ENCODE assay signal across 8 cellular contexts in the genomic region with DNA sequence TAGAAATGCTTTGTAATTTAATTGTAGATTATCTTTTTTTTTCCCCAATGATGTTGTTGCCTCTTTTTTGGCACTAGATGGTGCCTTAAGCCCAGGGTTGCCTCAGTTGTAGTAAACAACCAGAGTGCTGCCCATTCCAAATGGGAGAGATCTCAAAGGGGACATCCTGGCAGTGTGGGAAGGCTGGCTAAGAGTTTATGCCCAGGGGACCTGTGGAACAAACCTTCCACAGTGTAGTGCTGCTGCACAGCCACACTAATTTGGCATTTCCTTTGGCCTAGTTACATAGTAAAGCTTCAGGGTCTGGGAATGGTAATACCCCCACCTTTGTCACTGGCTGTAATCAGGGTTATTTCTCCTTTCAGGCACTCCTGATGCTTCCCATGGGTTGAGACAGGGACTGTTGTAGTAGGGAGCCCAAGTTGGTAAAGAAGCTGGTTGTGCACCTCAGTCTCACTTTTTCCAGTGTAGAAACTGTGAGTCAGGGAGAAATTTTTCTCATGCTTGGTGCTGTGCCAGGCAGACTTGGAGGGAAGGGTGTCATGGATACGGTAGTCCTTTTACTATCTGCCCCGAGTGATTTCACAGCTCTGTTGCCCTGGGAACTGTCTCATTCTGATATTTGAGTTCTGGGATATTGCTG.
DNase-seq lines count a peak whose midpoint lies in the region; FAIRE-seq lines count a peak whose summit lies in the region.

No MANE protein-coding gene starts in this region.

- no peaks in the 10 kb centered on the region for H3K36me3 ChIP-seq in skeletal muscle satellite cell (ENCODE audit: insufficient read depth, low read length)

- H3K9me3 ChIP-seq in skeletal muscle satellite cell (replicated peaks; ENCODE audit: low read length): no peaks in the 10 kb centered on the region

- DNase-seq in GOT3 (lab: John Stamatoyannopoulos, UW): peak; percentile 54
- peak; percentile 32 to 50 for DNase-seq in SHP77 (lab: John Stamatoyannopoulos, UW)
- peak; percentile 90 for DNase-seq in fibroblast of the conjunctiva (ENCODE audit: low read depth)
- no peak for DNase-seq in MV-4-11 (lab: John Stamatoyannopoulos, UW)
- no peak for DNase-seq in NCI-H2107 treated with DMSO at 0.1 percent for 48 hours (lab: John Stamatoyannopoulos, UW; ENCODE audit: unreplicated experiment)
- DNase-seq in GM19239 (ENCODE audit: insufficient read length, low spot score): no peak
- DNase-seq in central memory CD4-positive, alpha-beta T cell: no peak

- H3K27me3 ChIP-seq in skeletal muscle satellite cell (ENCODE audit: control insufficient read depth, insufficient read depth, low read length): no peaks in the 10 kb centered on the region

- no peak for FAIRE-seq in GM19239 (lab: Jason Lieb, UNC)

- peak overlapping the region; percentile 78 for H3K4me2 ChIP-seq in skeletal muscle satellite cell (ENCODE audit: low read length)

- peak overlapping the region; percentile 41 for H3K4me3 ChIP-seq in skeletal muscle satellite cell (ENCODE audit: low read length)

- H3K4me1 ChIP-seq in skeletal muscle satellite cell (ENCODE audit: control insufficient read depth, insufficient read depth, low read length): peaks cover 24% of the 10 kb centered on the region

- H3K9ac ChIP-seq in skeletal muscle satellite cell (ENCODE audit: low read depth, low read length): peak overlapping the region; percentile 65

Comparison
In these comparisons a context has a peak if more than half of its experiments do, and no peak if none do; other contexts are left out.
1. DNase-seq: peak in GOT3 (single experiment), SHP77 (2 of 2) and fibroblast of the conjunctiva (single experiment); none in MV-4-11 (single experiment), NCI-H2107 treated with DMSO at 0.1 percent for 48 hours (single experiment), GM19239 (single experiment) and central memory CD4-positive, alpha-beta T cell (single experiment).